Comparison of ENCODE assay signal across 1 cellular context in genomic region chr14:69004731-69005431, GRCh38.
TF ChIP-seq lines count a peak whose summit lies in the region.

No MANE protein-coding gene starts in this region.

TF ChIP-seq in endothelial cell of umbilical vein, 7 proteins besides CTCF, POLR2A, EP300 and RAD21 (continued from another document):
- TF ChIP-seq, protein P1, sequence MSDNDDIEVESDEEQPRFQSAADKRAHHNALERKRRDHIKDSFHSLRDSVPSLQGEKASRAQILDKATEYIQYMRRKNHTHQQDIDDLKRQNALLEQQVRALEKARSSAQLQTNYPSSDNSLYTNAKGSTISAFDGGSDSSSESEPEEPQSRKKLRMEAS (IDR thresholded peaks at IDR 0.05; ENCODE audit: insufficient read depth, insufficient read length), result no peak
- TF ChIP-seq EZH2 (IDR thresholded peaks at IDR 0.05; ENCODE audit: borderline replicate concordance, low read depth, low read length, severe bottlenecking), result no peak
- TF ChIP-seq FOS (IDR thresholded peaks at IDR 0.05; ENCODE audit: borderline replicate concordance, insufficient read depth, low read length), result no peak
- TF ChIP-seq POLR2AphosphoS5 (IDR thresholded peaks at IDR 0.05; ENCODE audit: insufficient read depth, low read depth, low read length), result no peak
- no peak for TF ChIP-seq JUN (IDR thresholded peaks at IDR 0.05; ENCODE audit: borderline replicate concordance, insufficient read depth, insufficient read length, low read depth)
- TF ChIP-seq MYC (IDR thresholded peaks at IDR 0.05; ENCODE audit: low read depth, low read length), result no peak
